Comparison of ENCODE assay signal across 9 cellular contexts in the genomic region with DNA sequence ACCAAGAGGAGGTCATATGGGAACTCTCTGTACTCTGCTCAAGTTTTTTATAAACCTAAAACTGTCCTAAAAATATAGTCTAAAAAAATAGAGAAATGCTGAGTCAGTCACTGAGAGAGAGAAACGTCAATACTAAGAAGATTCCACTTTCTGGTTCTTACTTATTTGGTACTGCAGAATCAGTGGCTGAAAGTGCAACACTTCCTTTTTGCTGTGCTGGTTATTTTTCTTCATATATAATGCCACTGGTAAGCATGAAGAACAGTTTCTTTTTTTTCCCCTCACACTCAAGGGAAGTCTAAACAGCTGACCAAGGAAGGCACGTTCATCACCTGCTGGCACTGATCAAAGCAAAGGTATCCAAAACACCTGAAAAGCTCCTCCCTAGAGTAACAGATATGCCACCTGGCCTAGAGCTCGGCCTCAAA. TPM values are rescaled to one million over a fixed set of nuclear protein-coding genes. Genes with fewer than 3 reads are reported as not detected.
A peak's percentile ranks its signal among the peaks of the same experiment; 100 is the strongest.
DNase-seq lines count a peak whose midpoint lies in the region; ATAC-seq and TF ChIP-seq lines count a peak whose summit lies in the region.
"Had no signal": no experiment of that assay in that cellular context is flagged by ENCODE, and none has a peak within 500 bp of the region (broad histone marks: within the 10 kb centered on the region; RNA-seq: fewer than 3 reads in every experiment).

No MANE protein-coding gene starts in this region.

- H3K36me3 ChIP-seq in heart left ventricle = peaks cover 0 to 8% (median 0%) of the 10 kb centered on the region in 9 donors

- H3K4me1 Mint-ChIP-seq in dendritic cell treated with granulocyte-macrophage colony-stimulating factor and Interleukin-4, amounts not matched to agents 40 ng/mL and 50 ng/mL, for 4 days (ENCODE audit: low read depth) = peaks cover 21% of the 10 kb centered on the region
- H3K4me1 Mint-ChIP-seq: activated naive CD4-positive, alpha-beta T cell treated with anti-CD3 and anti-CD28 coated beads, Interleukin-2, amount 50 U/mL, for 24 hours had no signal

- 49 to 64% (median 53%) methylated on average over 3 of the region's 3 CpGs for WGBS in heart left ventricle, 4 donors

- ATAC-seq in heart left ventricle (peak in 1 of 4 donors; percentile 40), HG03064 (IDR thresholded peaks at IDR 0.05; ENCODE audit: low read depth, unreplicated experiment) (peak; percentile 75)

- H3K4me3 ChIP-seq in heart left ventricle = no peak overlapping the region

- H3K36me3 Mint-ChIP-seq in dendritic cell treated with granulocyte-macrophage colony-stimulating factor and Interleukin-4, amounts not matched to agents 40 ng/mL and 50 ng/mL, for 4 days (ENCODE audit: low read depth) = no peaks in the 10 kb centered on the region

- no peak for TF ChIP-seq CTCF in heart left ventricle (IDR thresholded peaks at IDR 0.05)

- peak overlapping the region; percentile 86 for H3K27ac Mint-ChIP-seq in dendritic cell treated with granulocyte-macrophage colony-stimulating factor and Interleukin-4, amounts not matched to agents 40 ng/mL and 50 ng/mL, for 4 days
- H3K27ac Mint-ChIP-seq: activated naive CD4-positive, alpha-beta T cell treated with anti-CD3 and anti-CD28 coated beads, Interleukin-2, amount 50 U/mL, for 24 hours had no signal

- no peaks in the 10 kb centered on the region for H3K27me3 ChIP-seq in heart left ventricle

- no peaks in the 10 kb centered on the region for H3K9me3 ChIP-seq in heart left ventricle

- H3K9me3 Mint-ChIP-seq in dendritic cell treated with granulocyte-macrophage colony-stimulating factor and Interleukin-4, amounts not matched to agents 40 ng/mL and 50 ng/mL, for 4 days = no peaks in the 10 kb centered on the region
- H3K9me3 Mint-ChIP-seq: activated naive CD4-positive, alpha-beta T cell treated with anti-CD3 and anti-CD28 coated beads, Interleukin-2, amount 50 U/mL, for 24 hours had no signal

- DNase-seq in heart left ventricle (no peak), cardiac septum (ENCODE audit: low spot score) (no peak), DMS79 (lab: John Stamatoyannopoulos, UW) (no peak), GM19238 (ENCODE audit: insufficient read length, low spot score) (no peak), cerebellar nuclear complex (lab: John Stamatoyannopoulos, UW) (no peak)
- no peak for DNase-seq in stimulated activated CD4-positive, alpha-beta T cell treated with anti-CD3 and anti-CD28 coated beads, Interleukin-4, amount 100 ng/mL, for 4 hours

- peaks cover 0 to 30% (median 18%) of the 10 kb centered on the region in 12 donors for H3K4me1 ChIP-seq in heart left ventricle

- no peak for TF ChIP-seq POLR2A in heart left ventricle (IDR thresholded peaks at IDR 0.05)

- intact Hi-C loops in heart left ventricle (cut with DNase I) = no loop called here
- intact Hi-C loops in cardiac septum (cut with DNase I) = no loop called here
- intact Hi-C loops in dendritic cell treated with granulocyte-macrophage colony-stimulating factor and Interleukin-4, amounts not matched to agents 40 ng/mL and 50 ng/mL, for 4 days (cut with micrococcal nuclease) = no loop called here

- peak overlapping the region in 9 of 12 donors; percentile 2 to 73 (median 50) for H3K27ac ChIP-seq in heart left ventricle

- no peaks in the 10 kb centered on the region for H3K27me3 Mint-ChIP-seq in dendritic cell treated with granulocyte-macrophage colony-stimulating factor and Interleukin-4, amounts not matched to agents 40 ng/mL and 50 ng/mL, for 4 days
- H3K27me3 Mint-ChIP-seq: activated naive CD4-positive, alpha-beta T cell treated with anti-CD3 and anti-CD28 coated beads, Interleukin-2, amount 50 U/mL, for 24 hours had no signal

- H3K4me3 Mint-ChIP-seq in dendritic cell treated with granulocyte-macrophage colony-stimulating factor and Interleukin-4, amounts not matched to agents 40 ng/mL and 50 ng/mL, for 4 days = no peak overlapping the region
- H3K4me3 Mint-ChIP-seq: activated naive CD4-positive, alpha-beta T cell treated with anti-CD3 and anti-CD28 coated beads, Interleukin-2, amount 50 U/mL, for 24 hours had no signal

RNA-seq across cellular contexts. Expression of gene N4BP2L1, which starts 44.3 kb away (rescaled TPM):
- 10 to 100 TPM in 2 of 9 donors, 1 to 10 TPM in 7; 2.1 to 14.8 (median 4.5) TPM for total RNA-seq in heart left ventricle
- polyA plus RNA-seq in heart left ventricle = 1 to 10 TPM; 3.2 to 8.2 TPM
- total RNA-seq in cardiac septum = 4.9 TPM
